In genomic region chr13:32051156-32051555, GRCh38 we compare ENCODE assay signal across 23 cellular contexts. TPM values are rescaled to one million over a fixed set of nuclear protein-coding genes. Genes with fewer than 3 reads are reported as not detected.
DNase-seq lines count a peak whose midpoint lies in the region; ATAC-seq and TF ChIP-seq lines count a peak whose summit lies in the region.
"Had no signal": no experiment of that assay in that cellular context is flagged by ENCODE, and none has a peak within 500 bp of the region (broad histone marks: within the 10 kb centered on the region; RNA-seq: fewer than 3 reads in every experiment).

No MANE protein-coding gene starts in this region.

- H3K27ac ChIP-seq in SJCRH30 = peak overlapping the region; percentile 2; the same call in 1 of the 2 replicates
- H3K27ac ChIP-seq: A549; BLaER1 treated with 17β-estradiol and CSF1 and Interleukin-3, amounts not matched to agents 10 nM and 100 nM; GM23248 had no signal

- H3K27me3 ChIP-seq in SJCRH30 = no peaks in the 10 kb centered on the region
- H3K27me3 ChIP-seq: BE2C; BLaER1 treated with 17β-estradiol and CSF1 and Interleukin-3, amounts not matched to agents 10 nM and 100 nM had no signal

- H3K27ac Mint-ChIP-seq in dendritic cell treated with granulocyte-macrophage colony-stimulating factor and Interleukin-4, amounts not matched to agents 40 ng/mL and 50 ng/mL, for 4 days = peak overlapping the region; percentile 20
- peak overlapping the region in 2 of 3 experiments; percentile 5 to 9 for H3K27ac Mint-ChIP-seq in nephron
- no peak overlapping the region for H3K27ac Mint-ChIP-seq in stimulated activated memory B cell treated with anti-CD40 and anti-IgM and Interleukin-4, amounts not matched to agents 10 μg/mL and 1 μg/mL and 100 μg/mL, for 72 hours
- H3K27ac Mint-ChIP-seq: CD4-positive, alpha-beta T cell; CD8-positive, alpha-beta memory T cell had no signal

- no peak for ATAC-seq in GM18907 (IDR thresholded peaks at IDR 0.05; ENCODE audit: unreplicated experiment)
- no peak for ATAC-seq in stimulated activated memory B cell treated with anti-CD40 and anti-IgM and Interleukin-4, amounts not matched to agents 10 μg/mL and 1 μg/mL and 100 μg/mL, for 72 hours
- ATAC-seq: A549 had no signal

- H3K9me3 ChIP-seq in SJCRH30 (replicated peaks) = no peaks in the 10 kb centered on the region
- H3K9me3 ChIP-seq: A549, BE2C had no signal

- no peak overlapping the region for H3K4me3 ChIP-seq in SJCRH30
- H3K4me3 ChIP-seq: A549; BLaER1 treated with 17β-estradiol and CSF1 and Interleukin-3, amounts not matched to agents 10 nM and 100 nM; GM23248 had no signal

- H3K36me3 ChIP-seq in SJCRH30 = no peaks in the 10 kb centered on the region
- H3K36me3 ChIP-seq: BE2C; BLaER1 treated with 17β-estradiol and CSF1 and Interleukin-3, amounts not matched to agents 10 nM and 100 nM had no signal

- peaks cover 40% of the 10 kb centered on the region for H3K4me1 Mint-ChIP-seq in dendritic cell treated with granulocyte-macrophage colony-stimulating factor and Interleukin-4, amounts not matched to agents 40 ng/mL and 50 ng/mL, for 4 days (ENCODE audit: low read depth)
- peaks cover 20% of the 10 kb centered on the region for H3K4me1 Mint-ChIP-seq in nephron
- peaks cover 22% of the 10 kb centered on the region for H3K4me1 Mint-ChIP-seq in stimulated activated memory B cell treated with anti-CD40 and anti-IgM and Interleukin-4, amounts not matched to agents 10 μg/mL and 1 μg/mL and 100 μg/mL, for 72 hours

- H3K9me3 Mint-ChIP-seq in dendritic cell treated with granulocyte-macrophage colony-stimulating factor and Interleukin-4, amounts not matched to agents 40 ng/mL and 50 ng/mL, for 4 days = no peaks in the 10 kb centered on the region
- H3K9me3 Mint-ChIP-seq in nephron = no peaks in the 10 kb centered on the region
- no peaks in the 10 kb centered on the region for H3K9me3 Mint-ChIP-seq in stimulated activated memory B cell treated with anti-CD40 and anti-IgM and Interleukin-4, amounts not matched to agents 10 μg/mL and 1 μg/mL and 100 μg/mL, for 72 hours
- H3K9me3 Mint-ChIP-seq: CD4-positive, alpha-beta T cell; CD8-positive, alpha-beta memory T cell had no signal

- TF ChIP-seq CTCF in nephron (IDR thresholded peaks at IDR 0.05; ENCODE audit: unreplicated experiment in 3 of 3) = no peak

- no peaks in the 10 kb centered on the region for H3K27me3 Mint-ChIP-seq in dendritic cell treated with granulocyte-macrophage colony-stimulating factor and Interleukin-4, amounts not matched to agents 40 ng/mL and 50 ng/mL, for 4 days
- H3K27me3 Mint-ChIP-seq in nephron (ENCODE audit: low read depth) = no peaks in the 10 kb centered on the region
- H3K27me3 Mint-ChIP-seq in stimulated activated memory B cell treated with anti-CD40 and anti-IgM and Interleukin-4, amounts not matched to agents 10 μg/mL and 1 μg/mL and 100 μg/mL, for 72 hours = peaks cover 17% of the 10 kb centered on the region
- H3K27me3 Mint-ChIP-seq: CD4-positive, alpha-beta T cell had no signal

- H3K4me1 ChIP-seq in SJCRH30 = peaks cover 24% of the 10 kb centered on the region
- H3K4me1 ChIP-seq: A549 had no signal

- H3K4me3 Mint-ChIP-seq in dendritic cell treated with granulocyte-macrophage colony-stimulating factor and Interleukin-4, amounts not matched to agents 40 ng/mL and 50 ng/mL, for 4 days = no peak overlapping the region
- no peak overlapping the region for H3K4me3 Mint-ChIP-seq in nephron
- H3K4me3 Mint-ChIP-seq in stimulated activated memory B cell treated with anti-CD40 and anti-IgM and Interleukin-4, amounts not matched to agents 10 μg/mL and 1 μg/mL and 100 μg/mL, for 72 hours = no peak overlapping the region
- H3K4me3 Mint-ChIP-seq: CD14-positive monocyte; CD4-positive, alpha-beta T cell; CD8-positive, alpha-beta memory T cell had no signal

- intact Hi-C loops in dendritic cell treated with granulocyte-macrophage colony-stimulating factor and Interleukin-4, amounts not matched to agents 40 ng/mL and 50 ng/mL, for 4 days (cut with micrococcal nuclease) = no loop called here

- no peaks in the 10 kb centered on the region for H3K36me3 Mint-ChIP-seq in dendritic cell treated with granulocyte-macrophage colony-stimulating factor and Interleukin-4, amounts not matched to agents 40 ng/mL and 50 ng/mL, for 4 days (ENCODE audit: low read depth)
- H3K36me3 Mint-ChIP-seq in nephron (ENCODE audit: low read depth) = no peaks in the 10 kb centered on the region
- no peaks in the 10 kb centered on the region for H3K36me3 Mint-ChIP-seq in stimulated activated memory B cell treated with anti-CD40 and anti-IgM and Interleukin-4, amounts not matched to agents 10 μg/mL and 1 μg/mL and 100 μg/mL, for 72 hours

- DNase-seq in SJCRH30 (peak; percentile 44 to 84), SKM-1 treated with dmso at 0.1 percent for 144 hours (lab: John Stamatoyannopoulos, UW; ENCODE audit: unreplicated experiment) (no peak), COLO829 (ENCODE audit: low spot score) (no peak)
- DNase-seq: 8988T; ACHN; AML-193; BE2C; Calu3; CD4-positive, alpha-beta T cell; CD8-positive, alpha-beta memory T cell; COR-L47; DMS53; DMS79 treated with DMSO at 0.1 percent for 48 hours; GF-D8; GM23248; HCEC 1CT had no signal

RNA-seq across cellular contexts. Expression of gene FRY, which starts 19.6 kb away (rescaled TPM):
- total RNA-seq in SJCRH30 (2014; rRNA removed; shearing (Covaris generic)) = 3.0 and 4.8 TPM in 2 replicates

Comparison
In these comparisons a context has a peak if more than half of its experiments do, and no peak if none do; other contexts are left out.
1. DNase-seq: peak in SJCRH30 (2 of 2); none in SKM-1 treated with dmso at 0.1 percent for 144 hours (single experiment) and COLO829 (single experiment).